In genomic region chr11:12675951-12676711, GRCh38 we compare ENCODE assay signal across 8 cellular contexts. TPM values are rescaled to one million over a fixed set of nuclear protein-coding genes. Genes with fewer than 3 reads are reported as not detected.
DNase-seq lines count a peak whose midpoint lies in the region; ATAC-seq and TF ChIP-seq lines count a peak whose summit lies in the region.

No MANE protein-coding gene starts in this region.

- intact Hi-C loops in natural killer cell (cut with micrococcal nuclease) (no loop called here), lower leg skin (cut with DNase I; ENCODE audit: low total_unique reads) (loop anchor here (10.0 kb wide), 1 partner anchor 129 kb away; no protein-coding TSS in a partner anchor), aorta (cut with DNase I) (loop anchor here (2.0 to 10.0 kb wide), 4 partner anchors 17 to 219 kb away; no protein-coding TSS in a partner anchor)

- no peak for TF ChIP-seq CTCF in natural killer cell (IDR thresholded peaks at IDR 0.05)
- no peak for TF ChIP-seq CTCF in lower leg skin (IDR thresholded peaks at IDR 0.05)

- peaks cover 20% of the 10 kb centered on the region for H3K36me3 Mint-ChIP-seq in natural killer cell
- peaks cover 5% of the 10 kb centered on the region for H3K36me3 Mint-ChIP-seq in natural killer cell treated with Interleukin-12 subunit alpha and Interleukin-12 subunit beta and Interleukin-15 and Interleukin-18, amount 100 ng/mL, for 72 hours

- peaks cover 40 to 79% of the 10 kb centered on the region in 2 donors for H3K27me3 Mint-ChIP-seq in natural killer cell (ENCODE audit: low read depth in 2 of 2)
- peaks cover 40 to 73% of the 10 kb centered on the region in 2 donors for H3K27me3 Mint-ChIP-seq in natural killer cell treated with Interleukin-12 subunit alpha and Interleukin-12 subunit beta and Interleukin-15 and Interleukin-18, amount 100 ng/mL, for 72 hours

- DNase-seq in natural killer cell (no peak), astrocyte of the hippocampus (ENCODE audit: low read depth, low spot score) (peak; percentile 59), lower leg skin (ENCODE audit: low spot score in 2 of 2) (no peak), aorta (no peak), NOMO-1 treated with DMSO at 0.1 percent for 48 hours (lab: John Stamatoyannopoulos, UW; ENCODE audit: unreplicated experiment) (no peak)
- no peak for DNase-seq in natural killer cell treated with Interleukin-12 subunit alpha and Interleukin-12 subunit beta and Interleukin-15 and Interleukin-18, amount 100 ng/mL, for 72 hours (ENCODE audit: low spot score)

- peak overlapping the region; percentile 2 for H3K4me3 ChIP-seq in lower leg skin (ENCODE audit: low read depth, poor library complexity, severe bottlenecking)
- peak overlapping the region; percentile 24 to 55 for H3K4me3 ChIP-seq in aorta (ENCODE audit: low read length in 2 of 2)

- H3K4me1 Mint-ChIP-seq in natural killer cell = peaks cover 0 to 5% of the 10 kb centered on the region in 2 donors
- peaks cover 5% of the 10 kb centered on the region in 2 donors for H3K4me1 Mint-ChIP-seq in natural killer cell treated with Interleukin-12 subunit alpha and Interleukin-12 subunit beta and Interleukin-15 and Interleukin-18, amount 100 ng/mL, for 72 hours (ENCODE audit: low read depth in 2 of 2)

- H3K9me3 ChIP-seq in aorta (ENCODE audit: control insufficient read depth, low read length) = no peaks in the 10 kb centered on the region

- no peaks in the 10 kb centered on the region for H3K27me3 ChIP-seq in aorta (ENCODE audit: control insufficient read depth in 1 of 2, insufficient read depth in 2 of 2, low read length in 1 of 2)

- 23 to 29% methylated on average over 11 of the region's 11 CpGs for WGBS in lower leg skin, 2 donors
- WGBS in aorta, 2 donors = 5 to 6% methylated on average over 11 of the region's 11 CpGs

- TF ChIP-seq POLR2A in lower leg skin (IDR thresholded peaks at IDR 0.05) = no peak

- H3K27ac Mint-ChIP-seq in natural killer cell = no peak overlapping the region
- no peak overlapping the region for H3K27ac Mint-ChIP-seq in natural killer cell treated with Interleukin-12 subunit alpha and Interleukin-12 subunit beta and Interleukin-15 and Interleukin-18, amount 100 ng/mL, for 72 hours

- H3K4me1 ChIP-seq in aorta (ENCODE audit: control insufficient read depth in 1 of 2, insufficient read depth in 2 of 2, low read length in 2 of 2) = peaks cover 0 to 2% of the 10 kb centered on the region in 2 donors

- no peak for ATAC-seq in natural killer cell
- ATAC-seq in natural killer cell treated with Interleukin-12 subunit alpha and Interleukin-12 subunit beta and Interleukin-15 and Interleukin-18, amount 100 ng/mL, for 72 hours = no peak
- no peak for ATAC-seq in aorta (ENCODE audit: low FRiP score)
- no peak for ATAC-seq in GM18861 (IDR thresholded peaks at IDR 0.05; ENCODE audit: unreplicated experiment)
- ATAC-seq in GM19351 (IDR thresholded peaks at IDR 0.05; ENCODE audit: unreplicated experiment) = no peak

- H3K36me3 ChIP-seq in aorta (ENCODE audit: control insufficient read depth in 1 of 2, insufficient read depth in 2 of 2, low read length in 1 of 2) = no peaks in the 10 kb centered on the region

- H3K27ac ChIP-seq in aorta (ENCODE audit: low read depth in 1 of 2, low read length in 2 of 2) = peak overlapping the region in 1 of 2 donors; percentile 34

- H3K4me3 Mint-ChIP-seq in natural killer cell = peak overlapping the region; percentile 52
- H3K4me3 Mint-ChIP-seq in natural killer cell treated with Interleukin-12 subunit alpha and Interleukin-12 subunit beta and Interleukin-15 and Interleukin-18, amount 100 ng/mL, for 72 hours = no peak overlapping the region

- peaks cover 0 to 2% of the 10 kb centered on the region in 2 donors for H3K9me3 Mint-ChIP-seq in natural killer cell
- no peaks in the 10 kb centered on the region for H3K9me3 Mint-ChIP-seq in natural killer cell treated with Interleukin-12 subunit alpha and Interleukin-12 subunit beta and Interleukin-15 and Interleukin-18, amount 100 ng/mL, for 72 hours

RNA-seq across cellular contexts. Expression of gene TEAD1, which starts 1.9 kb away (rescaled TPM):
- total RNA-seq in natural killer cell (not detected), lower leg skin (10 to 100 TPM; 45.7 to 88.7 (median 71.4) TPM), aorta (10 to 100 TPM; 56.5 to 64.9 TPM)
- total RNA-seq in natural killer cell treated with Interleukin-12 subunit alpha and Interleukin-12 subunit beta and Interleukin-15 and Interleukin-18, amount 100 ng/mL, for 72 hours = under 1 TPM in 1 of 2 donors, not detected in 1; 0.06 TPM
- 10 to 100 TPM; 10.8 to 12.0 TPM for polyA plus RNA-seq in aorta

Comparison
In these comparisons a context has a peak if more than half of its experiments do, and no peak if none do; other contexts are left out.
1. RNA of gene TEAD1, which starts 1.9 kb away (total RNA-seq): 45.7 to 88.7 TPM in lower leg skin and 56.5 to 64.9 TPM in aorta; 0.06 TPM in natural killer cell treated with Interleukin-12 subunit alpha and Interleukin-12 subunit beta and Interleukin-15 and Interleukin-18, amount 100 ng/mL, for 72 hours and not detected in natural killer cell; every median in the first group is over 10 times any median in the second.